18 cellular contexts compared by ENCODE assay signal in the genomic region with DNA sequence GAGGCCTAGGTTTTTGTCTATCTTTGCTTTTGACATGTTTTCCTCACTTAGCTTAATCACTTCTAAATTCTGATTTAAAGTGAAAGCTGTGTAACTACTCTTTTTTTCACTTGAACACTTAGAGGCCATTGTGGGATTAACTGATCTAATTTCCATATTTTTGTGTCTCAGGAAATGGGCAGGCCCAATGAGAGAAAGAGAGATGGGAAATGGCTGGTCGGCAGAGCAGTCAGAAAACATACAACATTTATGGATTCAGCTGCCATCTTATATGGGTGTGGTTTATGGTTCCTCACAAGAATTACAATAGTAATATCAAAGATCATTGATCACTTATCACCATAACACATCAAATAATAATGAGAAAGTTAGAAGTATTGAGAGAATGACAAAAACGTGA.
"Had no signal": no experiment of that assay in that cellular context is flagged by ENCODE, and none has a peak within 500 bp of the region (broad histone marks: within the 10 kb centered on the region; RNA-seq: fewer than 3 reads in every experiment).

No MANE protein-coding gene starts in this region.

- H3K4me1 Mint-ChIP-seq: memory B cell had no signal

- DNase-seq: activated CD8-positive, alpha-beta memory T cell treated with anti-CD3 and anti-CD28 coated beads for 24 hours; activated gamma-delta T cell; adrenal gland; dermis blood vessel endothelial cell; effector memory CD8-positive, alpha-beta T cell; foreskin keratinocyte; glutamatergic neuron; hypothalamus; left ventricle myocardium superior; mucosa of descending colon; natural killer cell; posterior cingulate gyrus; retina; stimulated activated CD4-positive, alpha-beta T cell treated with anti-CD3 and anti-CD28 coated beads, Interleukin-12 subunit alpha, Interleukin-12 subunit beta, amount 100 ng/mL, for 4 hours; stimulated activated CD4-positive, alpha-beta T cell treated with anti-CD3 and anti-CD28 coated beads, Interleukin-2, amount 100 ng/mL, for 48 hours; stimulated activated naive B cell treated with anti-CD40 and anti-IgM and Interleukin-4, amounts not matched to agents 10 μg/mL and 1 μg/mL and 100 μg/mL, for 72 hours; trophoblast cell had no signal

- H3K4me3 Mint-ChIP-seq: effector memory CD8-positive, alpha-beta T cell; memory B cell; natural killer cell; stimulated activated naive B cell treated with anti-CD40 and anti-IgM and Interleukin-4, amounts not matched to agents 10 μg/mL and 1 μg/mL and 100 μg/mL, for 72 hours had no signal

- H3K36me3 Mint-ChIP-seq: memory B cell, natural killer cell had no signal

- H3K9me3 Mint-ChIP-seq: effector memory CD8-positive, alpha-beta T cell had no signal

- H3K27ac Mint-ChIP-seq: effector memory CD8-positive, alpha-beta T cell; memory B cell; natural killer cell; stimulated activated naive B cell treated with anti-CD40 and anti-IgM and Interleukin-4, amounts not matched to agents 10 μg/mL and 1 μg/mL and 100 μg/mL, for 72 hours had no signal

- H3K27me3 Mint-ChIP-seq: effector memory CD8-positive, alpha-beta T cell; memory B cell; stimulated activated naive B cell treated with anti-CD40 and anti-IgM and Interleukin-4, amounts not matched to agents 10 μg/mL and 1 μg/mL and 100 μg/mL, for 72 hours had no signal

- ATAC-seq: foreskin keratinocyte; left ventricle myocardium superior; mucosa of descending colon; natural killer cell; stimulated activated naive B cell treated with anti-CD40 and anti-IgM and Interleukin-4, amounts not matched to agents 10 μg/mL and 1 μg/mL and 100 μg/mL, for 72 hours had no signal
